In genomic region chr6:166515072-166515810, GRCh38 we compare ENCODE assay signal across 10 cellular contexts.
DNase-seq lines count a peak whose midpoint lies in the region; ATAC-seq and TF ChIP-seq lines count a peak whose summit lies in the region.
"Had no signal": no experiment of that assay in that cellular context is flagged by ENCODE, and none has a peak within 500 bp of the region (broad histone marks: within the 10 kb centered on the region; RNA-seq: fewer than 3 reads in every experiment).

No MANE protein-coding gene starts in this region.

- H2BK12ac ChIP-seq in mesenchymal stem cell (ENCODE audit: low read length in 2 of 2), result peak overlapping the region in 1 of 2 experiments; percentile 40

- H3K4me1 Mint-ChIP-seq in activated T-cell treated with anti-CD3 and anti-CD28 coated beads, Interleukin-2, amount 50 U/mL, for 4 hours (ENCODE audit: low read depth), result peaks cover 13% of the 10 kb centered on the region

- no peak overlapping the region for H2BK120ac ChIP-seq in mesenchymal stem cell (ENCODE audit: low read depth, low read length)

- H3K4me3 ChIP-seq in AG04450 (ENCODE audit: low read depth, low read length) (no peak overlapping the region), mesenchymal stem cell (ENCODE audit: insufficient read depth in 1 of 2, low read depth in 1 of 2, low read length in 2 of 2) (no peak overlapping the region)
- H3K4me3 ChIP-seq: tibial artery had no signal

- no peak overlapping the region for H3K4ac ChIP-seq in mesenchymal stem cell (ENCODE audit: low read depth in 1 of 2, low read length in 2 of 2)

- no peak overlapping the region for H3K18ac ChIP-seq in mesenchymal stem cell (ENCODE audit: low read depth in 1 of 2, low read length in 2 of 2)

- H2AFZ ChIP-seq in mesenchymal stem cell (ENCODE audit: low read depth, low read length), result no peak overlapping the region

- H2BK5ac ChIP-seq in mesenchymal stem cell (ENCODE audit: low read depth, low read length, poor library complexity, severe bottlenecking), result no peak overlapping the region

- ATAC-seq in activated T-cell treated with anti-CD3 and anti-CD28 coated beads, Interleukin-2, amount 50 U/mL, for 4 hours, result peak; percentile 95 to 96
- ATAC-seq in GM21390 (IDR thresholded peaks at IDR 0.05; ENCODE audit: unreplicated experiment) (no peak), HG02870 (IDR thresholded peaks at IDR 0.05; ENCODE audit: unreplicated experiment) (no peak)

- H2AK5ac ChIP-seq in mesenchymal stem cell (ENCODE audit: low read length, severe bottlenecking), result no peak overlapping the region

- H3K27ac ChIP-seq in AG04450 (ENCODE audit: low read depth, low read length), result peak overlapping the region; percentile 52
- no peak overlapping the region for H3K27ac ChIP-seq in mesenchymal stem cell (ENCODE audit: low read length, poor library complexity, severe bottlenecking)
- H3K27ac ChIP-seq in temporal lobe (ENCODE audit: low read depth, low read length), result peak overlapping the region; percentile 58
- H3K27ac ChIP-seq: tibial artery had no signal

- DNase-seq in AG04450 (ENCODE audit: low read depth, low spot score) (peak; percentile 61), HS-27A (ENCODE audit: low read depth) (peak; percentile 72), mesenchymal stem cell (peak; percentile 89), T1000 (lab: John Stamatoyannopoulos, UW) (no peak)
- peak; percentile 50 for DNase-seq in activated T-cell treated with anti-CD3 and anti-CD28 coated beads, Interleukin-2, amount 50 U/mL, for 4 hours

- H3K79me1 ChIP-seq in mesenchymal stem cell (replicated peaks; ENCODE audit: low read length, poor library complexity, severe bottlenecking), result no peaks in the 10 kb centered on the region

- H3K9ac ChIP-seq in mesenchymal stem cell (ENCODE audit: low read length), result no peak overlapping the region

- POLR2A ChIA-PET in AG04450 (lab: Yijun Ruan, JAX), result interaction anchor here (0.9 kb wide), 1 partner anchor 112 kb away, joined by 3 read pairs; the partner anchor contains the start of gene RPS6KA2

- CTCF ChIA-PET in AG04450 (lab: Charles Lee), result interaction anchor here (0.7 to 1.5 kb wide), 5 partner anchors 10 to 112 kb away, joined by 3 to 4 read pairs (median 4); partner anchors contain the start of gene RPS6KA2

- no peaks in the 10 kb centered on the region for H3K9me3 Mint-ChIP-seq in activated T-cell treated with anti-CD3 and anti-CD28 coated beads, Interleukin-2, amount 50 U/mL, for 4 hours

- H3K27me3 Mint-ChIP-seq in activated T-cell treated with anti-CD3 and anti-CD28 coated beads, Interleukin-2, amount 50 U/mL, for 4 hours (ENCODE audit: low read depth), result no peaks in the 10 kb centered on the region
- H3K27me3 Mint-ChIP-seq: brain had no signal

- H3K23ac ChIP-seq in mesenchymal stem cell (ENCODE audit: low read length in 2 of 2), result no peak overlapping the region

- H3K14ac ChIP-seq in mesenchymal stem cell (ENCODE audit: low read length in 2 of 2), result peak overlapping the region in 1 of 2 experiments; percentile 44

- H2BK15ac ChIP-seq in mesenchymal stem cell (ENCODE audit: low read depth, poor library complexity, severe bottlenecking), result no peak overlapping the region

- H3K9me3 ChIP-seq in AG04450 (ENCODE audit: control insufficient read depth, insufficient read depth, low read length) (peaks cover 7% of the 10 kb centered on the region; the same call in 1 of the 2 replicates), mesenchymal stem cell (ENCODE audit: control insufficient read depth, low read length) (no peaks in the 10 kb centered on the region)
- H3K9me3 ChIP-seq: tibial artery had no signal

- peaks cover under 1 to 5% of the 10 kb centered on the region in 2 experiments for H3K36me3 ChIP-seq in mesenchymal stem cell (ENCODE audit: control insufficient read depth in 1 of 2, insufficient read depth in 2 of 2, low read depth in 1 of 2, low read length in 2 of 2)

- no peaks in the 10 kb centered on the region for H3K27me3 ChIP-seq in AG04450 (ENCODE audit: control insufficient read depth, insufficient read depth, low read length)
- H3K27me3 ChIP-seq in mesenchymal stem cell (ENCODE audit: control insufficient read depth in 1 of 2, insufficient read depth in 1 of 2, low read length in 2 of 2), result no peaks in the 10 kb centered on the region
- H3K27me3 ChIP-seq: tibial artery had no signal

- H3K4me2 ChIP-seq in mesenchymal stem cell (ENCODE audit: low read length, poor library complexity, severe bottlenecking), result no peak overlapping the region

- H3K36me3 Mint-ChIP-seq in activated T-cell treated with anti-CD3 and anti-CD28 coated beads, Interleukin-2, amount 50 U/mL, for 4 hours (ENCODE audit: insufficient read depth), result peaks cover 3% of the 10 kb centered on the region

- H4K91ac ChIP-seq in mesenchymal stem cell (ENCODE audit: low read length), result no peak overlapping the region

- H3K4me1 ChIP-seq in mesenchymal stem cell (ENCODE audit: control insufficient read depth, insufficient read depth, low read depth, low read length), result peaks cover 17% of the 10 kb centered on the region
- H3K4me1 ChIP-seq: tibial artery had no signal

- 51% methylated on average over 8 of the region's 11 CpGs for WGBS in mesenchymal stem cell

- TF ChIP-seq CTCF in AG04450 (IDR thresholded peaks at IDR 0.05; ENCODE audit: low read depth, low read length), result peak; percentile 57

- no peak overlapping the region for H3K4me3 Mint-ChIP-seq in activated T-cell treated with anti-CD3 and anti-CD28 coated beads, Interleukin-2, amount 50 U/mL, for 4 hours
- H3K4me3 Mint-ChIP-seq: brain had no signal

- H4K8ac ChIP-seq in mesenchymal stem cell (ENCODE audit: low read length), result no peak overlapping the region

Comparison
In these comparisons a context has a peak if more than half of its experiments do, and no peak if none do; other contexts are left out.
1. ATAC-seq: peak in activated T-cell treated with anti-CD3 and anti-CD28 coated beads, Interleukin-2, amount 50 U/mL, for 4 hours (2 of 2); none in GM21390 (single experiment) and HG02870 (single experiment).